2 cellular contexts compared by ENCODE assay signal in the genomic region with DNA sequence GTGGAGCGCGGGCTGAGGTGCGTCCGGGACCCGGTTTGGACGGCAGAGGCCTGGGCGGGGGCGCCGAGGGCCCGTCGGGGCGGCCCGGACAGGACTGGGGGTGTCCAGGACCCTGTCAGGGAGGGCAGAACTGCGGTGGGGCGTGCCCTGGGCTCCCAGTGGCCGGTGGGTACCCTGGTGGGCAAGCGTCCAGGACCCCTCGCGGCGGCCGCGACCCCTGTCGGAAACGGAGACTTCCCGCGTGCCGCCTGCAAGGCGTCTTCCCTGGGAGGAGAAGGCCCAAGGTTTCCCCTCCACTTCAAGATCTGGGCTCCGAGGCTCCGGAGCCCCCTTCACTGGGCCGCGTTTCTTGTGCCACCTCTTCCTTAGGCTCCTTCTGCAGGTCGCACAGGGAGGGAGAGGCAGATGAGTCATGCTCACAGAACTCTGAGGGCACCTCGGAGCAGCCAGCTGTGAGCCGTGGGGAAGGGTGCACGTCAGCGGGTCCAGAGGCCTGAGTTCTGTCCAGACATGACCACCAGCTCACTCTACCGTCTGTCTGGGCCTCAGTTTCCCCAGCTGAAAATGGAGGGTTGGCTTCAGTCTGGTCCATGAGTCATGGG.
TF ChIP-seq lines count a peak whose summit lies in the region.

No MANE protein-coding gene starts in this region.

TF ChIP-seq in GM23338, 12 proteins besides CTCF, POLR2A, EP300 and RAD21 (continued from another document):
- TF ChIP-seq, protein P1, sequence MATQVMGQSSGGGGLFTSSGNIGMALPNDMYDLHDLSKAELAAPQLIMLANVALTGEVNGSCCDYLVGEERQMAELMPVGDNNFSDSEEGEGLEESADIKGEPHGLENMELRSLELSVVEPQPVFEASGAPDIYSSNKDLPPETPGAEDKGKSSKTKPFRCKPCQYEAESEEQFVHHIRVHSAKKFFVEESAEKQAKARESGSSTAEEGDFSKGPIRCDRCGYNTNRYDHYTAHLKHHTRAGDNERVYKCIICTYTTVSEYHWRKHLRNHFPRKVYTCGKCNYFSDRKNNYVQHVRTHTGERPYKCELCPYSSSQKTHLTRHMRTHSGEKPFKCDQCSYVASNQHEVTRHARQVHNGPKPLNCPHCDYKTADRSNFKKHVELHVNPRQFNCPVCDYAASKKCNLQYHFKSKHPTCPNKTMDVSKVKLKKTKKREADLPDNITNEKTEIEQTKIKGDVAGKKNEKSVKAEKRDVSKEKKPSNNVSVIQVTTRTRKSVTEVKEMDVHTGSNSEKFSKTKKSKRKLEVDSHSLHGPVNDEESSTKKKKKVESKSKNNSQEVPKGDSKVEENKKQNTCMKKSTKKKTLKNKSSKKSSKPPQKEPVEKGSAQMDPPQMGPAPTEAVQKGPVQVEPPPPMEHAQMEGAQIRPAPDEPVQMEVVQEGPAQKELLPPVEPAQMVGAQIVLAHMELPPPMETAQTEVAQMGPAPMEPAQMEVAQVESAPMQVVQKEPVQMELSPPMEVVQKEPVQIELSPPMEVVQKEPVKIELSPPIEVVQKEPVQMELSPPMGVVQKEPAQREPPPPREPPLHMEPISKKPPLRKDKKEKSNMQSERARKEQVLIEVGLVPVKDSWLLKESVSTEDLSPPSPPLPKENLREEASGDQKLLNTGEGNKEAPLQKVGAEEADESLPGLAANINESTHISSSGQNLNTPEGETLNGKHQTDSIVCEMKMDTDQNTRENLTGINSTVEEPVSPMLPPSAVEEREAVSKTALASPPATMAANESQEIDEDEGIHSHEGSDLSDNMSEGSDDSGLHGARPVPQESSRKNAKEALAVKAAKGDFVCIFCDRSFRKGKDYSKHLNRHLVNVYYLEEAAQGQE (IDR thresholded peaks at IDR 0.05; ENCODE audit: unreplicated experiment): no peak
- TF ChIP-seq EZH2 (IDR thresholded peaks at IDR 0.05; ENCODE audit: low read depth, unreplicated experiment): no peak
- TF ChIP-seq POLR2AphosphoS5 (IDR thresholded peaks at IDR 0.05; ENCODE audit: low read depth): no peak
- TF ChIP-seq, protein P2, sequence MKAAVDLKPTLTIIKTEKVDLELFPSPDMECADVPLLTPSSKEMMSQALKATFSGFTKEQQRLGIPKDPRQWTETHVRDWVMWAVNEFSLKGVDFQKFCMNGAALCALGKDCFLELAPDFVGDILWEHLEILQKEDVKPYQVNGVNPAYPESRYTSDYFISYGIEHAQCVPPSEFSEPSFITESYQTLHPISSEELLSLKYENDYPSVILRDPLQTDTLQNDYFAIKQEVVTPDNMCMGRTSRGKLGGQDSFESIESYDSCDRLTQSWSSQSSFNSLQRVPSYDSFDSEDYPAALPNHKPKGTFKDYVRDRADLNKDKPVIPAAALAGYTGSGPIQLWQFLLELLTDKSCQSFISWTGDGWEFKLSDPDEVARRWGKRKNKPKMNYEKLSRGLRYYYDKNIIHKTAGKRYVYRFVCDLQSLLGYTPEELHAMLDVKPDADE (IDR thresholded peaks at IDR 0.05): no peak
- no peak for TF ChIP-seq JUNB (IDR thresholded peaks at IDR 0.05; ENCODE audit: unreplicated experiment)
- TF ChIP-seq, protein P3, sequence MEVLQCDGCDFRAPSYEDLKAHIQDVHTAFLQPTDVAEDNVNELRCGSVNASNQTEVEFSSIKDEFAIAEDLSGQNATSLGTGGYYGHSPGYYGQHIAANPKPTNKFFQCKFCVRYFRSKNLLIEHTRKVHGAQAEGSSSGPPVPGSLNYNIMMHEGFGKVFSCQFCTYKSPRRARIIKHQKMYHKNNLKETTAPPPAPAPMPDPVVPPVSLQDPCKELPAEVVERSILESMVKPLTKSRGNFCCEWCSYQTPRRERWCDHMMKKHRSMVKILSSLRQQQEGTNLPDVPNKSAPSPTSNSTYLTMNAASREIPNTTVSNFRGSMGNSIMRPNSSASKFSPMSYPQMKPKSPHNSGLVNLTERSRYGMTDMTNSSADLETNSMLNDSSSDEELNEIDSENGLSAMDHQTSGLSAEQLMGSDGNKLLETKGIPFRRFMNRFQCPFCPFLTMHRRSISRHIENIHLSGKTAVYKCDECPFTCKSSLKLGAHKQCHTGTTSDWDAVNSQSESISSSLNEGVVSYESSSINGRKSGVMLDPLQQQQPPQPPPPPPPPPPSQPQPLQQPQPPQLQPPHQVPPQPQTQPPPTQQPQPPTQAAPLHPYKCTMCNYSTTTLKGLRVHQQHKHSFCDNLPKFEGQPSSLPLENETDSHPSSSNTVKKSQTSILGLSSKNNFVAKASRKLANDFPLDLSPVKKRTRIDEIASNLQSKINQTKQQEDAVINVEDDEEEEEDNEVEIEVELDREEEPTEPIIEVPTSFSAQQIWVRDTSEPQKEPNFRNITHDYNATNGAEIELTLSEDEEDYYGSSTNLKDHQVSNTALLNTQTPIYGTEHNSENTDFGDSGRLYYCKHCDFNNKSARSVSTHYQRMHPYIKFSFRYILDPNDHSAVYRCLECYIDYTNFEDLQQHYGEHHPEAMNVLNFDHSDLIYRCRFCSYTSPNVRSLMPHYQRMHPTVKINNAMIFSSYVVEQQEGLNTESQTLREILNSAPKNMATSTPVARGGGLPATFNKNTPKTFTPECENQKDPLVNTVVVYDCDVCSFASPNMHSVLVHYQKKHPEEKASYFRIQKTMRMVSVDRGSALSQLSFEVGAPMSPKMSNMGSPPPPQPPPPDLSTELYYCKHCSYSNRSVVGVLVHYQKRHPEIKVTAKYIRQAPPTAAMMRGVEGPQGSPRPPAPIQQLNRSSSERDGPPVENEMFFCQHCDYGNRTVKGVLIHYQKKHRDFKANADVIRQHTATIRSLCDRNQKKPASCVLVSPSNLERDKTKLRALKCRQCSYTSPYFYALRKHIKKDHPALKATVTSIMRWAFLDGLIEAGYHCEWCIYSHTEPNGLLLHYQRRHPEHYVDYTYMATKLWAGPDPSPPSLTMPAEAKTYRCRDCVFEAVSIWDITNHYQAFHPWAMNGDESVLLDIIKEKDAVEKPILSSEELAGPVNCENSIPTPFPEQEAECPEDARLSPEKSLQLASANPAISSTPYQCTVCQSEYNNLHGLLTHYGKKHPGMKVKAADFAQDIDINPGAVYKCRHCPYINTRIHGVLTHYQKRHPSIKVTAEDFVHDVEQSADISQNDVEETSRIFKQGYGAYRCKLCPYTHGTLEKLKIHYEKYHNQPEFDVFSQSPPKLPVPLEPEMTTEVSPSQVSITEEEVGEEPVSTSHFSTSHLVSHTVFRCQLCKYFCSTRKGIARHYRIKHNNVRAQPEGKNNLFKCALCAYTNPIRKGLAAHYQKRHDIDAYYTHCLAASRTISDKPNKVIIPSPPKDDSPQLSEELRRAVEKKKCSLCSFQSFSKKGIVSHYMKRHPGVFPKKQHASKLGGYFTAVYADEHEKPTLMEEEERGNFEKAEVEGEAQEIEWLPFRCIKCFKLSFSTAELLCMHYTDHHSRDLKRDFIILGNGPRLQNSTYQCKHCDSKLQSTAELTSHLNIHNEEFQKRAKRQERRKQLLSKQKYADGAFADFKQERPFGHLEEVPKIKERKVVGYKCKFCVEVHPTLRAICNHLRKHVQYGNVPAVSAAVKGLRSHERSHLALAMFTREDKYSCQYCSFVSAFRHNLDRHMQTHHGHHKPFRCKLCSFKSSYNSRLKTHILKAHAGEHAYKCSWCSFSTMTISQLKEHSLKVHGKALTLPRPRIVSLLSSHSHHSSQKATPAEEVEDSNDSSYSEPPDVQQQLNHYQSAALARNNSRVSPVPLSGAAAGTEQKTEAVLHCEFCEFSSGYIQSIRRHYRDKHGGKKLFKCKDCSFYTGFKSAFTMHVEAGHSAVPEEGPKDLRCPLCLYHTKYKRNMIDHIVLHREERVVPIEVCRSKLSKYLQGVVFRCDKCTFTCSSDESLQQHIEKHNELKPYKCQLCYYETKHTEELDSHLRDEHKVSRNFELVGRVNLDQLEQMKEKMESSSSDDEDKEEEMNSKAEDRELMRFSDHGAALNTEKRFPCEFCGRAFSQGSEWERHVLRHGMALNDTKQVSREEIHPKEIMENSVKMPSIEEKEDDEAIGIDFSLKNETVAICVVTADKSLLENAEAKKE (CRISPR knock-in tag; IDR thresholded peaks at IDR 0.05): no peak

TF ChIP-seq in WTC11, 78 proteins besides CTCF, POLR2A, EP300 and RAD21 (continued from another document):
- TF ChIP-seq, protein P4, sequence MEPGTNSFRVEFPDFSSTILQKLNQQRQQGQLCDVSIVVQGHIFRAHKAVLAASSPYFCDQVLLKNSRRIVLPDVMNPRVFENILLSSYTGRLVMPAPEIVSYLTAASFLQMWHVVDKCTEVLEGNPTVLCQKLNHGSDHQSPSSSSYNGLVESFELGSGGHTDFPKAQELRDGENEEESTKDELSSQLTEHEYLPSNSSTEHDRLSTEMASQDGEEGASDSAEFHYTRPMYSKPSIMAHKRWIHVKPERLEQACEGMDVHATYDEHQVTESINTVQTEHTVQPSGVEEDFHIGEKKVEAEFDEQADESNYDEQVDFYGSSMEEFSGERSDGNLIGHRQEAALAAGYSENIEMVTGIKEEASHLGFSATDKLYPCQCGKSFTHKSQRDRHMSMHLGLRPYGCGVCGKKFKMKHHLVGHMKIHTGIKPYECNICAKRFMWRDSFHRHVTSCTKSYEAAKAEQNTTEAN (CRISPR knock-in tag; IDR thresholded peaks at IDR 0.05): no peak
